In genomic region chr11:31582697-31583096, GRCh38 we compare ENCODE assay signal across 19 cellular contexts.
"Had no signal": no experiment of that assay in that cellular context is flagged by ENCODE, and none has a peak within 500 bp of the region (broad histone marks: within the 10 kb centered on the region; RNA-seq: fewer than 3 reads in every experiment).

No MANE protein-coding gene starts in this region.

- H3K27me3 ChIP-seq: esophagus muscularis mucosa, right lobe of liver had no signal

- H3K36me3 Mint-ChIP-seq: type B pancreatic cell had no signal

- H3K9ac ChIP-seq: parathyroid adenoma had no signal

- H3K36me3 ChIP-seq: esophagus muscularis mucosa, right lobe of liver had no signal

- DNase-seq: activated CD4-positive, alpha-beta T cell treated with anti-CD3 and anti-CD28 coated beads, Interleukin-2, amount 10 ng/mL, durations not matched to agents 7 days and 5 days; activated CD8-positive, alpha-beta memory T cell treated with anti-CD3 and anti-CD28 coated beads, Interleukin-2, amount 50 U/mL, for 4 hours; activated effector memory CD4-positive, alpha-beta T cell treated with anti-CD3 and anti-CD28 coated beads, Interleukin-2, amount 50 U/mL, for 16 hours; activated naive CD4-positive, alpha-beta T cell treated with anti-CD3 and anti-CD28 coated beads, Interleukin-2, amount 50 U/mL, for 16 hours; activated T-cell treated with anti-CD3 and anti-CD28 coated beads, Interleukin-2, amount 50 U/mL, for 48 hours; dermis blood vessel endothelial cell; effector memory CD4-positive, alpha-beta T cell; kidney; natural killer cell; right lobe of liver; small intestine; stimulated activated CD4-positive, alpha-beta T cell treated with anti-CD3 and anti-CD28 coated beads, Interleukin-4, amount 100 ng/mL, for 1 hour; stimulated activated naive CD8-positive, alpha-beta T cell treated with anti-CD3 and anti-CD28 coated beads, Interleukin-15, amount 100 ng/mL, for 72 hours had no signal

- ATAC-seq: left lobe of liver; natural killer cell; right lobe of liver; stimulated activated naive CD8-positive, alpha-beta T cell treated with anti-CD3 and anti-CD28 coated beads, Interleukin-15, amount 100 ng/mL, for 72 hours had no signal

- H3K4me3 ChIP-seq: esophagus muscularis mucosa, lung, right lobe of liver had no signal

- H3K79me2 ChIP-seq: parathyroid adenoma had no signal

- H3K4me1 Mint-ChIP-seq: activated CD4-positive, alpha-beta T cell treated with anti-CD3 and anti-CD28 coated beads, Interleukin-2, amount 10 ng/mL, durations not matched to agents 7 days and 5 days had no signal

- H3K9me3 Mint-ChIP-seq: activated CD4-positive, alpha-beta T cell treated with anti-CD3 and anti-CD28 coated beads, Interleukin-2, amount 10 ng/mL, durations not matched to agents 7 days and 5 days; natural killer cell; T-helper 1 cell treated with Interleukin-12 subunit alpha and Interleukin-12 subunit beta and Interleukin-4 antibody, amounts not matched to agents 30 μg/mL and 1 μg/mL, for 36 hours; type B pancreatic cell had no signal

- H3K4me1 ChIP-seq: esophagus muscularis mucosa, parathyroid adenoma, right lobe of liver had no signal

- H3K9me3 ChIP-seq: esophagus muscularis mucosa, right lobe of liver had no signal

- H3K27ac ChIP-seq: esophagus muscularis mucosa, parathyroid adenoma, right lobe of liver had no signal

- H2AFZ ChIP-seq: parathyroid adenoma had no signal

- H3K27ac Mint-ChIP-seq: activated CD4-positive, alpha-beta T cell treated with anti-CD3 and anti-CD28 coated beads, Interleukin-2, amount 10 ng/mL, durations not matched to agents 7 days and 5 days; T-helper 1 cell treated with Interleukin-12 subunit alpha and Interleukin-12 subunit beta and Interleukin-4 antibody, amounts not matched to agents 30 μg/mL and 1 μg/mL, for 36 hours; type B pancreatic cell had no signal

- H3K4me3 Mint-ChIP-seq: activated CD4-positive, alpha-beta T cell treated with anti-CD3 and anti-CD28 coated beads, Interleukin-2, amount 10 ng/mL, durations not matched to agents 7 days and 5 days; natural killer cell; stimulated activated naive CD8-positive, alpha-beta T cell treated with anti-CD3 and anti-CD28 coated beads, Interleukin-15, amount 100 ng/mL, for 72 hours; T-helper 1 cell treated with Interleukin-12 subunit alpha and Interleukin-12 subunit beta and Interleukin-4 antibody, amounts not matched to agents 30 μg/mL and 1 μg/mL, for 36 hours; type B pancreatic cell had no signal

- H3K27me3 Mint-ChIP-seq: activated CD4-positive, alpha-beta T cell treated with anti-CD3 and anti-CD28 coated beads, Interleukin-2, amount 10 ng/mL, durations not matched to agents 7 days and 5 days; stimulated activated naive CD8-positive, alpha-beta T cell treated with anti-CD3 and anti-CD28 coated beads, Interleukin-15, amount 100 ng/mL, for 72 hours; type B pancreatic cell had no signal
